Comparison of ENCODE assay signal across 18 cellular contexts in the genomic region with DNA sequence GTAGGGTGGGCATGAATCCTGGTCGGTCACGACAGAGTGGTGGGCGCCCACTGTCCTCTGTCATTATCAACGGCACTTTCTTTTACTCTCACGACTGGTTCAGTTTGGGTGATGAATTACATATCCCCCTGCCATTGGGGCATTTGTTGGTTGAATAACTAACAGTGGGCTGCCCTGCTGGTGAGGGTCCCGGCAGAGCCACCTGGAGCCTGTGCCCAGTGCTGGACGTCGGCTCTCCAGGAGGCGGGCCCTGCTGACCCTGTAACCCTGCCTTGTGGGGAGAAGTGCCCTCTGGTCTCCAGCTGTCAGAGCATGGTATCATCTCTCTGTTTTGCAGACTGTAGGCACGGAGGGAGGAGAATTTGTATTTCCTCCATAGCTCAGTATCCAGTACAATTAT.
"Had no signal": no experiment of that assay in that cellular context is flagged by ENCODE, and none has a peak within 500 bp of the region (broad histone marks: within the 10 kb centered on the region; RNA-seq: fewer than 3 reads in every experiment).

No MANE protein-coding gene starts in this region.

- H3K9me3 ChIP-seq: MG63, SK-N-SH had no signal

- DNase-seq: KBM-7, MG63, NCI-H1092, NCI-H1105 treated with DMSO at 0.1 percent for 48 hours, NCI-H1417 treated with DMSO at 0.1 percent for 48 hours, NCI-H146, NCI-H1694 treated with DMSO at 0.1 percent for 48 hours, NCI-H1930, NCI-H2081, NCI-H2107, NCI-H2227 treated with DMSO at 0.1 percent for 48 hours, NCI-H524, NCI-H69, NCI-H774, RPMI8226, SHP77, SK-N-SH had no signal

- FAIRE-seq: RCC 7860 had no signal

- H3K27me3 ChIP-seq: MG63 had no signal

- H3K36me3 ChIP-seq: MG63 had no signal

- H3K4me3 ChIP-seq: MG63 had no signal
